In the genomic region with DNA sequence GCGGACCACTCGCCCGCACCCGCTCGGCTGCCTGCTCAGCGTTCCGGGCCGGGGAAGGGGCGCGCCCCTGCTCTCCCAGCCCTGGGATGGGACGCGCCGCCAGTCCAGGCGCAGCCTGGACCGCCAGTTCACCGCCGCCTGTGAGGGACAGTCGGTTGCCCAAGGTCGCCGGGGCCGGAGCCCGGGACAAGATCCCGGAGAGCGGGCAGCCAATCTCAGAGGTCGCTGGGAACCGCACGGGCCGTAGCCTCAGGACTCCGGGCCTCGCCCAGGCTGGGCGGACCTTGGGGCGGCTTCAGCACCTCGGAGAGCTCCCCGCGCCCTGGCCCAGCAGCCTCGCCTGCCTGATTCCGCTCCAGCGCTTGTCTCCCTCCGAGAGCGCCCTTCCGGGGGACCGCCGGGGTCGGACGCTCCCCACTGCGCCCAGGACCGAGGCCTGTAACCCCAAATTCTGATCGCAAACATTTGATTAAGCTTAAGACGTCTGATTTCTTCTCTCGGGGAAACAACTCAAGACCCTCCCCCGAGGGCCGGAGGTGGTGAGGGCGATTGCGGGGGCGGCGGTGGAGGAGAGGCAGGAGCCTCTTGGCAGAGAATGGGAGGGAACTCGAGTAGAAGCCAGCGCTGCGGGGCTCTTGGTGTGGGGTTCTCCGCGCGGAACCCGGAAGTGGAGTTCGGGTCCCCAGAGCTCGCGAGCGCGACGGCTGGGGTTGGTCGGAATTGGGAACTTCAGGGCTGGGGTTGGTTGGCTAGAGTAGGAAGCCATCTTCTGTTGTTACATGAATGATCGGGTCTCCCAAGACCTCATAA, we compare ENCODE assay signal across 1 cellular context.
TF ChIP-seq lines count a peak whose summit lies in the region.

No MANE protein-coding gene starts in this region.

TF ChIP-seq in H1, 55 proteins besides CTCF, POLR2A, EP300 and RAD21:
- TF ChIP-seq JUN (IDR thresholded peaks at IDR 0.05; ENCODE audit: low read depth, low read length) (no peak), CHD1 (IDR thresholded peaks at IDR 0.05; ENCODE audit: low read depth, low read length) (no peak), GABPA (IDR thresholded peaks at IDR 0.05; ENCODE audit: borderline replicate concordance, insufficient read depth, low read length) (peak; percentile 69; the same call in 1 of the 2 replicates), SP1 (IDR thresholded peaks at IDR 0.05; ENCODE audit: low read depth, low read length) (0 out of 2 replicates have a peak, but pooled peaks have one; percentile 11), BCL11A (IDR thresholded peaks at IDR 0.05; ENCODE audit: low read depth in 2 of 2, low read length in 2 of 2) (no peak), POU5F1 (IDR thresholded peaks at IDR 0.05; ENCODE audit: low read depth, low read length) (no peak), SIRT6 (IDR thresholded peaks at IDR 0.05; ENCODE audit: low read length) (no peak), ZNF274 (IDR thresholded peaks at IDR 0.05; ENCODE audit: borderline replicate concordance, extremely low read depth, low read length) (no peak), TBP (IDR thresholded peaks at IDR 0.05; ENCODE audit: low read depth, low read length) (no peak), SAP30 (IDR thresholded peaks at IDR 0.05; ENCODE audit: insufficient read depth, insufficient replicate concordance, low read length) (peak; percentile 26), EGR1 (IDR thresholded peaks at IDR 0.05; ENCODE audit: borderline replicate concordance, low read depth, low read length) (peak; percentile 97), CTBP2 (IDR thresholded peaks at IDR 0.05; ENCODE audit: borderline replicate concordance, insufficient read depth, insufficient read length, low read length) (no peak), SIN3A (conservative IDR thresholded peaks at IDR 0.05 in 1 of 2, IDR thresholded peaks at IDR 0.05 in 1 of 2; ENCODE audit: low read depth in 1 of 2, low read length in 2 of 2) (peak; percentile 99), POLR2AphosphoS5 (IDR thresholded peaks at IDR 0.05; ENCODE audit: low read depth, low read length) (no peak), ASH2L (IDR thresholded peaks at IDR 0.05; ENCODE audit: low read length) (peak; percentile 68), TAF7 (optimal IDR thresholded peaks at IDR 0.05; ENCODE audit: borderline replicate concordance, low read depth, low read length) (peak; percentile 15), HDAC2 (IDR thresholded peaks at IDR 0.05; ENCODE audit: borderline replicate concordance in 1 of 2, low read depth in 2 of 2, low read length in 2 of 2) (peak; percentile 86 to 89; a peak in 2 of 4 replicates), CEBPB (IDR thresholded peaks at IDR 0.05; ENCODE audit: low read depth, low read length) (no peak), CREB1 (IDR thresholded peaks at IDR 0.05) (0 out of 2 replicates have a peak, but pooled peaks have one; percentile 34), CBX8 (IDR thresholded peaks at IDR 0.05; ENCODE audit: borderline replicate concordance, low read depth, low read length) (no peak), KDM5A (IDR thresholded peaks at IDR 0.05; ENCODE audit: low read length) (no peak), PHF8 (conservative IDR thresholded peaks at IDR 0.05; ENCODE audit: low read depth, low read length) (no peak), KDM4A (IDR thresholded peaks at IDR 0.05; ENCODE audit: low read depth, low read length, severe bottlenecking) (peak; percentile 64), NANOG (IDR thresholded peaks at IDR 0.05; ENCODE audit: insufficient read depth, low read depth, low read length, poor library complexity, severe bottlenecking) (no peak), SP2 (IDR thresholded peaks at IDR 0.05; ENCODE audit: low read length) (no peak)
- TF ChIP-seq, protein P1, sequence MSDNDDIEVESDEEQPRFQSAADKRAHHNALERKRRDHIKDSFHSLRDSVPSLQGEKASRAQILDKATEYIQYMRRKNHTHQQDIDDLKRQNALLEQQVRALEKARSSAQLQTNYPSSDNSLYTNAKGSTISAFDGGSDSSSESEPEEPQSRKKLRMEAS (IDR thresholded peaks at IDR 0.05) = peak; percentile 52; the same call in 1 of the 2 replicates
- TF ChIP-seq, protein P2, sequence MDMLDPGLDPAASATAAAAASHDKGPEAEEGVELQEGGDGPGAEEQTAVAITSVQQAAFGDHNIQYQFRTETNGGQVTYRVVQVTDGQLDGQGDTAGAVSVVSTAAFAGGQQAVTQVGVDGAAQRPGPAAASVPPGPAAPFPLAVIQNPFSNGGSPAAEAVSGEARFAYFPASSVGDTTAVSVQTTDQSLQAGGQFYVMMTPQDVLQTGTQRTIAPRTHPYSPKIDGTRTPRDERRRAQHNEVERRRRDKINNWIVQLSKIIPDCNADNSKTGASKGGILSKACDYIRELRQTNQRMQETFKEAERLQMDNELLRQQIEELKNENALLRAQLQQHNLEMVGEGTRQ (IDR thresholded peaks at IDR 0.05; ENCODE audit: low read length) = no peak
